Comparison of ENCODE assay signal across 24 cellular contexts in the genomic region with DNA sequence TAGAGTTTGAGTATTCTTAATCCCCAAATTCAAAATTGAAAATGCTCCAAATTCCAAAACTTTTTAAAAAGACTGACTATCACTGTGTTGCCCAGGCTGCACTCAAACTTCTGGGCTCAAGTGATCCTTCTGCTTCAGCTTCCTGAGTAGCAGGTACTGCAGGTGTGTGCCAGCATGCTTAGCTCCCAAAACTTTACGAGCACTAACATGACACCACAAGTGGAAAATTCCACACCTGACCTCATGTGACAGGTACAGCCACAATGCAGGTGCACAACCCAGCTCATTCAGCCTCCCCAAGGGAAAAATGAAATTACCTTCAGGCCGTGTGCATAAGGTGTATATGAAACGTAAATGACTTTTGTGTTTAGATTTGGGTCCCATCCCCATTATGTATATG.
"Had no signal": no experiment of that assay in that cellular context is flagged by ENCODE, and none has a peak within 500 bp of the region (broad histone marks: within the 10 kb centered on the region; RNA-seq: fewer than 3 reads in every experiment).

No MANE protein-coding gene starts in this region.

- H3K9me3 ChIP-seq: MG63 had no signal

- H3K27ac ChIP-seq: brain microvascular endothelial cell, cardiac muscle cell, KMS-11 had no signal

- DNase-seq: activated CD4-positive, alpha-beta T cell treated with anti-CD3 and anti-CD28 coated beads for 48 hours; activated CD4-positive, alpha-beta T cell treated with anti-CD3 and anti-CD28 coated beads, Interleukin-2, amount 50 U/mL, for 4 hours; activated CD4-positive, CD25-positive, alpha-beta regulatory T cell treated with anti-CD3 and anti-CD28 coated beads, Interleukin-2, amount 50 U/mL, for 72 hours; activated CD8-positive, alpha-beta T cell treated with anti-CD3 and anti-CD28 coated beads, Interleukin-2, amount 10 ng/mL, durations not matched to agents 7 days and 5 days; activated effector memory CD4-positive, alpha-beta T cell treated with anti-CD3 and anti-CD28 coated beads, Interleukin-2, amount 50 U/mL, for 16 hours; activated naive CD4-positive, alpha-beta T cell treated with anti-CD3 and anti-CD28 coated beads for 36 hours; activated T-cell treated with anti-CD3 and anti-CD28 coated beads, Interleukin-2, amount 50 U/mL, for 4 hours; amygdala; brain microvascular endothelial cell; MG63; MV-4-11; NCI-H1092 treated with DMSO at 0.1 percent for 48 hours; NCI-H1417 treated with DMSO at 0.1 percent for 48 hours; NCI-H1694; NCI-H2029 treated with DMSO at 0.1 percent for 48 hours; NCI-H2171 treated with DMSO at 0.1 percent for 48 hours; NCI-H226; NCI-H82; SHP77 treated with DMSO at 0.1 percent for 48 hours had no signal

- H3K4me3 ChIP-seq: cardiac muscle cell, MG63 had no signal

- H3K27me3 ChIP-seq: brain microvascular endothelial cell, cardiac muscle cell, MG63 had no signal

- ATAC-seq: activated CD8-positive, alpha-beta T cell treated with anti-CD3 and anti-CD28 coated beads, Interleukin-2, amount 10 ng/mL, durations not matched to agents 7 days and 5 days; activated T-cell treated with anti-CD3 and anti-CD28 coated beads, Interleukin-2, amount 50 U/mL, for 4 hours; WTC11 had no signal

- FAIRE-seq: astrocyte, RCC 7860 had no signal
